Comparison of ENCODE assay signal across 10 cellular contexts in the genomic region with DNA sequence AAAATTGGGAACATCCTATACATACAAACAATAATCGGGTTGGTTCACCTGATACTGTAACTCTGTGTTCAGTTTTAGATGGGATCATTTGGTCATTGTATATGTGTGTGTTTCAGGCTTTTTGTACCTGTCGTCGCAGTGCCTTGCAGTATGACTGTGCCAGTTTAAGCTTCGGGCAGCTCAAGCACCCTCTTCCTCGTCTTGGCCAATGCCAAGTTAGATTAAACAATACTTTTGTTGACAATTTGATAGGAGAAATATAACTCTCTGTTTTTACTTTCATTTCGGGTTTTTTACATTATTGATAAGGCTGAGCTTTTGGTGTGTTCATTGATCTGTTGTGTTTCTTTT. TPM values are rescaled to one million over a fixed set of nuclear protein-coding genes. Genes with fewer than 3 reads are reported as not detected.
DNase-seq lines count a peak whose midpoint lies in the region; ATAC-seq, FAIRE-seq and TF ChIP-seq lines count a peak whose summit lies in the region.
"Had no signal": no experiment of that assay in that cellular context is flagged by ENCODE, and none has a peak within 500 bp of the region (broad histone marks: within the 10 kb centered on the region; RNA-seq: fewer than 3 reads in every experiment).

No MANE protein-coding gene starts in this region.

- H3K4me3 Mint-ChIP-seq in naive B cell: peak overlapping the region in 5 of 8 donors; percentile 37 to 46 (median 42)

- H3K36me3 ChIP-seq in breast epithelium: no peaks in the 10 kb centered on the region

- ATAC-seq in A549 (no peak), naive B cell (ENCODE audit: low read depth in 2 of 2) (no peak), GM19351 (IDR thresholded peaks at IDR 0.05; ENCODE audit: unreplicated experiment) (no peak), GM18867 (IDR thresholded peaks at IDR 0.05; ENCODE audit: unreplicated experiment) (no peak)

- H3K9me3 Mint-ChIP-seq in naive B cell: no peaks in the 10 kb centered on the region

- no peak for FAIRE-seq in A549 (lab: Jason Lieb, UNC)

- H3K36me3 Mint-ChIP-seq in naive B cell: no peaks in the 10 kb centered on the region

- no peaks in the 10 kb centered on the region for H3K9me3 ChIP-seq in A549
- H3K9me3 ChIP-seq in breast epithelium: no peaks in the 10 kb centered on the region

- intact Hi-C loops in breast epithelium (cut with DNase I; ENCODE audit: low total_unique reads): no loop called here

- CTCF ChIA-PET in A549 (lab: Yijun Ruan, JAX): interaction anchor here (1.0 kb wide), 1 partner anchor 62 kb away, joined by 3 read pairs; no protein-coding TSS in a partner anchor

- DNase-seq in A549 (ENCODE audit: low read depth in 1 of 2, low spot score in 1 of 2) (no peak), LNCaP clone FGC (ENCODE audit: low read depth) (no peak), breast epithelium (ENCODE audit: low spot score in 2 of 2) (no peak), naive B cell (no peak), germinal center (ENCODE audit: low spot score) (no peak)
- DNase-seq in effector CD8-positive, alpha-beta T cell (lab: John Stamatoyannopoulos, UW): no peak
- DNase-seq: activated CD8-positive, alpha-beta memory T cell treated with anti-CD3 and anti-CD28 coated beads for 24 hours; COR-L47 had no signal

- H3K4me2 ChIP-seq in A549: peak overlapping the region; percentile 57

- peak overlapping the region in 3 of 6 donors; percentile 69 to 90 (median 73) for H3K27ac Mint-ChIP-seq in naive B cell

- 49% methylated on average over 6 of the region's 6 CpGs for WGBS in A549 (ENCODE audit: missing lambda C conversion rate)

- no peak for TF ChIP-seq RAD21 in A549 (conservative IDR thresholded peaks at IDR 0.05 in 1 of 2, IDR thresholded peaks at IDR 0.05 in 1 of 2)

- TF ChIP-seq POLR2A in A549 (IDR thresholded peaks at IDR 0.05; ENCODE audit: low read length): no peak
- no peak for TF ChIP-seq POLR2A in breast epithelium (IDR thresholded peaks at IDR 0.05)

- H3K27me3 ChIP-seq in breast epithelium: no peaks in the 10 kb centered on the region

- H3K27me3 Mint-ChIP-seq in naive B cell: no peaks in the 10 kb centered on the region

- peaks cover 25 to 58% (median 34%) of the 10 kb centered on the region in 3 donors for H3K4me1 Mint-ChIP-seq in naive B cell

- TF ChIP-seq EP300 in A549 (IDR thresholded peaks at IDR 0.05): no peak

- H3K4me3 ChIP-seq in A549 (no peak overlapping the region), LNCaP clone FGC (ENCODE audit: low read depth, low read length) (peak overlapping the region; percentile 5; the same call in 1 of the 2 replicates), breast epithelium (peak overlapping the region; percentile 5 to 37 (median 9))

- peak overlapping the region; percentile 91 to 95; a peak in 5 of 6 replicates for H3K27ac ChIP-seq in A549
- H3K27ac ChIP-seq in breast epithelium: peak overlapping the region; percentile 65 to 70

- TF ChIP-seq CTCF in A549 (IDR thresholded peaks at IDR 0.05): no peak
- TF ChIP-seq CTCF in LNCaP clone FGC (IDR thresholded peaks at IDR 0.05; ENCODE audit: control insufficient read depth, extremely low read depth, insufficient read depth): no peak
- TF ChIP-seq CTCF in breast epithelium (IDR thresholded peaks at IDR 0.05): no peak

- H3K4me1 ChIP-seq in A549: peaks cover 47% of the 10 kb centered on the region
- peaks cover 0 to 5% of the 10 kb centered on the region in 2 donors for H3K4me1 ChIP-seq in breast epithelium

- POLR2A ChIA-PET in A549 (lab: Yijun Ruan, JAX): no interaction called here

TF ChIP-seq in A549, 52 proteins besides CTCF, POLR2A, EP300 and RAD21:
- TF ChIP-seq KDM5A (IDR thresholded peaks at IDR 0.05) (no peak), CHD4 (IDR thresholded peaks at IDR 0.05; ENCODE audit: borderline replicate concordance) (no peak), FOSB (CRISPR knock-in tag; IDR thresholded peaks at IDR 0.05) (no peak), JUN (IDR thresholded peaks at IDR 0.05) (no peak), MAFK (IDR thresholded peaks at IDR 0.05; ENCODE audit: partially characterized antibody) (no peak), EHMT2 (IDR thresholded peaks at IDR 0.05; ENCODE audit: low read depth) (no peak), HEYL (CRISPR knock-in tag; IDR thresholded peaks at IDR 0.05) (no peak)
- TF ChIP-seq, protein P1, sequence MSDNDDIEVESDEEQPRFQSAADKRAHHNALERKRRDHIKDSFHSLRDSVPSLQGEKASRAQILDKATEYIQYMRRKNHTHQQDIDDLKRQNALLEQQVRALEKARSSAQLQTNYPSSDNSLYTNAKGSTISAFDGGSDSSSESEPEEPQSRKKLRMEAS (IDR thresholded peaks at IDR 0.05): no peak

RNA-seq across cellular contexts. Expression of gene ARHGAP17, which starts 37.0 kb away (rescaled TPM):
- polyA plus RNA-seq in A549 (2011; rRNA removed) (28.2 and 46.4 TPM in 2 replicates), A549 (2017; fragmentation: RNase III; extraction: RNeasy Plus Mini Kit Qiagen cat#74134 plus additional on column Dnase treatment) (35.7 to 37.8 TPM (median 37.6 TPM) in 3 replicates), naive B cell (ENCODE audit: low read depth in 6 of 6) (100 to 1,000 TPM in 4 of 6 donors, 10 to 100 TPM in 2; 90.5 to 200 (median 115) TPM)
- 28.5 and 35.8 TPM in 2 replicates for polyA plus RNA-seq in A549 (2012; cell fraction: cytosol; rRNA removed)
- 40.6 and 59.5 TPM in 2 replicates for polyA plus RNA-seq in A549 (2012; cell fraction: nucleus; rRNA removed)
- 43.7 and 44.1 TPM in 2 replicates for polyA minus RNA-seq in A549 (2011; rRNA and poly(A)+ RNA removed)
- total RNA-seq in breast epithelium: 10 to 100 TPM; 40.8 to 43.6 (median 43.6) TPM

RNA-seq across cellular contexts. Expression of gene LCMT1, which starts 59.4 kb away (rescaled TPM):
- polyA plus RNA-seq in A549 (2011; rRNA removed): 43.5 and 47.6 TPM in 2 replicates
- polyA plus RNA-seq in A549 (2012; cell fraction: cytosol; rRNA removed): 18.7 and 20.4 TPM in 2 replicates
- 10.8 and 15.3 TPM in 2 replicates for polyA plus RNA-seq in A549 (2012; cell fraction: nucleus; rRNA removed)
- 34.4 to 36.6 TPM (median 36.4 TPM) in 3 replicates for polyA plus RNA-seq in A549 (2017; fragmentation: RNase III; extraction: RNeasy Plus Mini Kit Qiagen cat#74134 plus additional on column Dnase treatment)
- 42.8 and 42.9 TPM in 2 replicates for polyA minus RNA-seq in A549 (2011; rRNA and poly(A)+ RNA removed)
- 10 to 100 TPM; 26.9 to 38.3 (median 30.4) TPM for total RNA-seq in breast epithelium
- 10 to 100 TPM; 20.2 to 42.5 (median 34.8) TPM for polyA plus RNA-seq in naive B cell (ENCODE audit: low read depth in 6 of 6)
